9 cellular contexts compared by ENCODE assay signal in the genomic region with DNA sequence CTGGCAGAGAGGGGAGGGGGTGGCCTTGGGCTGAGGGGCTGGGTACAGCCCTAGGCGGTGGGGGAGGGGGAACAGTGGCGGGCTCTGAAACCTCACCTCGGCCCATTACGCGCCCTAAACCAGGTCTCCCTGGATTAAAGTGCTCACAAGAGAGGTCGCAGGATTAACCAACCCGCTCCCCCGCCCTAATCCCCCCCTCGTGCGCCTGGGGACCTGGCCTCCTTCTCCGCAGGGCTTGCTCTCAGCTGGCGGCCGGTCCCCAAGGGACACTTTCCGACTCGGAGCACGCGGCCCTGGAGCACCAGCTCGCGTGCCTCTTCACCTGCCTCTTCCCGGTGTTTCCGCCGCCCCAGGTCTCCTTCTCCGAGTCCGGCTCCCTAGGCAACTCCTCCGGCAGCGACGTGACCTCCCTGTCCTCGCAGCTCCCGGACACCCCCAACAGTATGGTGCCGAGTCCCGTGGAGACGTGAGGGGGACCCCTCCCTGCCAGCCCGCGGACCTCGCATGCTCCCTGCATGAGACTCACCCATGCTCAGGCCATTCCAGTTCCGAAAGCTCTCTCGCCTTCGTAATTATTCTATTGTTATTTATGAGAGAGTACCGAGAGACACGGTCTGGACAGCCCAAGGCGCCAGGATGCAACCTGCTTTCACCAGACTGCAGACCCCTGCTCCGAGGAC. TPM values are rescaled to one million over a fixed set of nuclear protein-coding genes. Genes with fewer than 3 reads are reported as not detected.
DNase-seq lines count a peak whose midpoint lies in the region; ATAC-seq, FAIRE-seq and TF ChIP-seq lines count a peak whose summit lies in the region.
"Had no signal": no experiment of that assay in that cellular context is flagged by ENCODE, and none has a peak within 500 bp of the region (broad histone marks: within the 10 kb centered on the region; RNA-seq: fewer than 3 reads in every experiment).

No MANE protein-coding gene starts in this region.

- H3K4me1 ChIP-seq in osteoblast (ENCODE audit: insufficient read depth, low read length): peaks cover 10% of the 10 kb centered on the region
- peaks cover 7% of the 10 kb centered on the region for H3K4me1 ChIP-seq in prostate gland (replicated peaks)

- TF ChIP-seq CTCF in D721Med (IDR thresholded peaks at IDR 0.05; ENCODE audit: insufficient read depth, missing control alignments) (no peak), osteoblast (IDR thresholded peaks at IDR 0.05; ENCODE audit: extremely low read depth, low read depth, low read length) (no peak), prostate gland (IDR thresholded peaks at IDR 0.05) (no peak)

- no peaks in the 10 kb centered on the region for H3K79me2 ChIP-seq in osteoblast (ENCODE audit: insufficient read depth, low read length)

- H3K36me3 ChIP-seq in osteoblast (ENCODE audit: insufficient read depth, low read length): no peaks in the 10 kb centered on the region
- H3K36me3 ChIP-seq in prostate gland: no peaks in the 10 kb centered on the region
- H3K36me3 ChIP-seq: heart right ventricle had no signal

- H3K9me3 ChIP-seq in osteoblast (ENCODE audit: low read depth, low read length): no peaks in the 10 kb centered on the region
- H3K9me3 ChIP-seq in prostate gland: no peaks in the 10 kb centered on the region
- H3K9me3 ChIP-seq: heart right ventricle had no signal

- peak; percentile 55 for DNase-seq in D721Med (ENCODE audit: insufficient read length, low spot score)
- peak; percentile 32 for DNase-seq in NCI-H1417 treated with DMSO at 0.1 percent for 48 hours (lab: John Stamatoyannopoulos, UW)
- DNase-seq in dermis blood vessel endothelial cell: peak; percentile 12
- DNase-seq in osteoblast (ENCODE audit: insufficient read length, low spot score, missing footprints): peak; percentile 87
- DNase-seq in SW 1271 (lab: John Stamatoyannopoulos, UW): no peak
- DNase-seq in GM19240 (ENCODE audit: insufficient read length, low spot score): no peak
- DNase-seq in prostate gland (ENCODE audit: low spot score): no peak

- H3K27ac ChIP-seq in osteoblast (ENCODE audit: low read depth, low read length) (no peak overlapping the region), prostate gland (no peak overlapping the region)
- H3K27ac ChIP-seq: heart right ventricle had no signal

- peaks cover 99% of the 10 kb centered on the region for H3K27me3 ChIP-seq in osteoblast (ENCODE audit: insufficient read depth, low read length)
- H3K27me3 ChIP-seq in prostate gland (replicated peaks; ENCODE audit: insufficient read depth): peaks cover 51% of the 10 kb centered on the region

- no peak for TF ChIP-seq POLR2A in prostate gland (IDR thresholded peaks at IDR 0.05)

- no peaks in the 10 kb centered on the region for H4K20me1 ChIP-seq in osteoblast (ENCODE audit: insufficient read depth, low read length)

- H2AFZ ChIP-seq in osteoblast (ENCODE audit: low read length): no peak overlapping the region

- H3K4me3 ChIP-seq in osteoblast (ENCODE audit: insufficient read depth, low read length) (no peak overlapping the region), prostate gland (no peak overlapping the region)

- intact Hi-C loops in prostate gland (cut with DNase I): no loop called here

- no peak for FAIRE-seq in D721Med (lab: Jason Lieb, UNC)

- ATAC-seq in GM19035 (IDR thresholded peaks at IDR 0.05; ENCODE audit: unreplicated experiment): no peak

- H3K4me2 ChIP-seq in osteoblast (ENCODE audit: insufficient read depth, low read length): no peak overlapping the region

- WGBS in prostate gland: 42% methylated on average over 37 of the region's 42 CpGs

RNA-seq across cellular contexts. Expression of a gene that starts 4.9 kb away (rescaled TPM):
- total RNA-seq in dermis blood vessel endothelial cell (0.56 and 1.2 TPM in 2 replicates), osteoblast (0.29 and 1.1 TPM in 2 replicates), prostate gland (1 to 10 TPM in 1 of 2 donors, under 1 TPM in 1; 0.77 to 2.4 TPM)

RNA-seq across cellular contexts. Expression of a gene that starts 30.2 kb away (rescaled TPM):
- total RNA-seq in dermis blood vessel endothelial cell (165 and 183 TPM in 2 replicates), osteoblast (85.0 and 110 TPM in 2 replicates), prostate gland (10 to 100 TPM; 68.6 to 82.8 TPM)

Comparison
In these comparisons a context has a peak if more than half of its experiments do, and no peak if none do; other contexts are left out.
1. DNase-seq: peak in D721Med (single experiment), NCI-H1417 treated with DMSO at 0.1 percent for 48 hours (single experiment), dermis blood vessel endothelial cell (single experiment) and osteoblast (single experiment); none in SW 1271 (0 of 2), GM19240 (single experiment) and prostate gland (single experiment).